8 cellular contexts compared by ENCODE assay signal in the genomic region with DNA sequence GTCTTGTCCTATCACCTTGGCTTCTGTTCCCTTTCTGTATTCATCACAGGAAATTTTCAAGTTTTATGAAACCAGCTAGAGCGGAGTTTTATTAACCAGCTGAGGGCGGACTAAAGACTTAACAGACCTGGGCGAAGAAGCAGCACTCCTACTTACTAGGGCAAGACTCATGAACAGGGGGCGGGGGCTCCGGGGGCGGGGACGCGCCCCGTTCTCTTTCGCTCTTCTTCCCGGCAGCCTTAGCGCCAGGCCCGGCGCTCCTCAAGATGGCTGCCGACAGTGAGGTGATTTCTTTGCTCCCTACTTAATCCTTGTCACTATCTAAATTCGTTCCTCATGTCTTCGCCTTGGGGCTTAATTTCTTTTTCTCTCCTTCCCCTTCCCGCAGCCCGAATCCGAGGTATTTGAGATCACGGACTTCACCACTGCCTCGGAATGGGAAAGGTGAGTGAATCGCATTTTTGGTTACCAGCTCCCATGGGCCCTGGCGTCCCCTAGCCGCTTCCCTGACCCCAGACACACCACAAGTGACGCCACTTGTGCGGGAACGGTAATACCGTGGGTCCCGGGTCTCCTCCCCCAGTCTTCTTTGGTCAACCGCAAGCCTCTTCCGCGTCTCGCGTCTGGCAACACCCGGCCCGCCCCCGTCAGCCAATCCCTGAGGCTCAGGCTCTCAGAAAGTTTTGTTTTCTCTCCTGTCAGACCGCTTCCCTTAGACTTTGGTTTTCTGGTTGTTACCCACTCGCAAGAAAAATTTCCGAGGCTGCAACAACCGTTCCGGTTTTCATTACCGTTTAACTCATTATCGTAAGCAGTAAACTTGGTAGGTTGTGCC. TPM values are rescaled to one million over a fixed set of nuclear protein-coding genes. Genes with fewer than 3 reads are reported as not detected.
DNase-seq lines count a peak whose midpoint lies in the region; ATAC-seq, FAIRE-seq and TF ChIP-seq lines count a peak whose summit lies in the region.

A gene (plus strand): TSS at position 251 of the 835 bp plus-strand sequence. CDS start 16 bp downstream, at position 267.

- H3K36me3 ChIP-seq in Caco-2 (ENCODE audit: control insufficient read depth, insufficient read depth, low read length) (no peaks in the 10 kb centered on the region; the same call in 1 of the 2 replicates), OCI-LY1 (ENCODE audit: insufficient read depth, low read length) (peaks cover 15% of the 10 kb centered on the region), endothelial cell of umbilical vein (ENCODE audit: control insufficient read depth in 2 of 2, extremely low read depth in 1 of 2, insufficient read depth in 2 of 2, low read length in 2 of 2) (no peaks in the 10 kb centered on the region)

- H3K9me1 ChIP-seq in endothelial cell of umbilical vein (replicated peaks; ENCODE audit: control insufficient read depth, extremely low read depth, insufficient read depth, low read length), result no peaks in the 10 kb centered on the region

- H3K27me3 ChIP-seq in Caco-2 (replicated peaks; ENCODE audit: control insufficient read depth, insufficient read depth, low read length) (no peaks in the 10 kb centered on the region), OCI-LY1 (ENCODE audit: insufficient read depth, low read length) (no peaks in the 10 kb centered on the region), endothelial cell of umbilical vein (ENCODE audit: control insufficient read depth in 2 of 2, insufficient read depth in 2 of 2, low read length in 2 of 2) (peaks cover 0 to 3% of the 10 kb centered on the region in 2 experiments)

- TSS peak; percentile 91 for BruUV-seq in Caco-2 (replicated peaks; lab: Mats Ljungman, UMichigan)
- TSS peak; percentile 66 for BruUV-seq in endothelial cell of umbilical vein (replicated peaks; lab: Mats Ljungman, UMichigan)

- H3K4me3 ChIP-seq in Caco-2 (ENCODE audit: low read depth, low read length) (peak within 1 kb of the TSS; percentile 72), OCI-LY1 (ENCODE audit: low read depth, low read length, poor library complexity, severe bottlenecking) (peak within 1 kb of the TSS; percentile 87), endothelial cell of umbilical vein (replicated peaks in 1 of 3; ENCODE audit: insufficient read depth in 1 of 3, low read depth in 1 of 3, low read length in 3 of 3) (peak within 1 kb of the TSS; percentile 54 to 99 (median 87))

- H3K27ac ChIP-seq in OCI-LY1 (ENCODE audit: low read depth, low read length, poor library complexity, severe bottlenecking), result peak within 1 kb of the TSS; percentile 88
- peak within 1 kb of the TSS; percentile 83 for H3K27ac ChIP-seq in endothelial cell of umbilical vein (ENCODE audit: insufficient read depth, low read depth, low read length)

- peak within 1 kb of the TSS; percentile 97 for H2AFZ ChIP-seq in OCI-LY1 (ENCODE audit: low read length)
- peak within 1 kb of the TSS; percentile 88 for H2AFZ ChIP-seq in endothelial cell of umbilical vein (ENCODE audit: low read depth, low read length)

- no peaks in the 10 kb centered on the region for H3K9me2 ChIP-seq in OCI-LY1 (ENCODE audit: low read depth, low read length)

- H3K4me3 Mint-ChIP-seq in Caco-2 (ENCODE audit: unreplicated experiment), result peak within 1 kb of the TSS; percentile 99

- FAIRE-seq in HTR-8/SVneo (lab: Jason Lieb, UNC), result peak; percentile 36
- FAIRE-seq in endothelial cell of umbilical vein (lab: Jason Lieb, UNC), result peak; percentile 81

- H3K9ac ChIP-seq in OCI-LY1 (ENCODE audit: low read length), result peak within 1 kb of the TSS; percentile 94
- H3K9ac ChIP-seq in endothelial cell of umbilical vein (replicated peaks; ENCODE audit: extremely low read depth, insufficient read depth, low read length), result peak within 1 kb of the TSS; percentile 96

- H3K9me3 ChIP-seq in Caco-2 (no peaks in the 10 kb centered on the region), OCI-LY1 (ENCODE audit: low read length) (no peaks in the 10 kb centered on the region), endothelial cell of umbilical vein (replicated peaks; ENCODE audit: control insufficient read depth, insufficient read depth, low read length) (no peaks in the 10 kb centered on the region)

- H3K27me3 Mint-ChIP-seq in Caco-2 (ENCODE audit: insufficient read depth, unreplicated experiment), result no peaks in the 10 kb centered on the region

- peaks cover 23% of the 10 kb centered on the region for H3K36me3 Mint-ChIP-seq in Caco-2 (ENCODE audit: insufficient read depth, unreplicated experiment)

- POLR2A ChIA-PET in Caco-2 (lab: Charles Lee), result no interaction called here
- POLR2A ChIA-PET in endothelial cell of umbilical vein (lab: Charles Lee), result interaction anchor here (0.6 to 0.7 kb wide), 2 partner anchors 96 to 643 kb away, joined by 3 read pairs; no protein-coding TSS in a partner anchor

- peak; percentile 95 for TF ChIP-seq POLR2A in endothelial cell of umbilical vein (IDR thresholded peaks at IDR 0.05; ENCODE audit: low read depth, low read length)

- intact Hi-C loops in Caco-2 (cut with micrococcal nuclease; ENCODE audit: unreplicated experiment) (loop anchor here (2.0 kb wide), 1 partner anchor 39 kb away; no protein-coding TSS in a partner anchor), endothelial cell of umbilical vein (cut with micrococcal nuclease) (loop anchor here (2.0 to 5.0 kb wide), 3 partner anchors 133 to 479 kb away; a partner anchor contains a TSS)

- H3K27ac Mint-ChIP-seq in Caco-2 (ENCODE audit: unreplicated experiment), result peak within 1 kb of the TSS; percentile 100

- TF ChIP-seq CTCF in Caco-2 (IDR thresholded peaks at IDR 0.05; ENCODE audit: insufficient read depth in 1 of 2, low read depth in 1 of 2, low read length in 1 of 2, severe bottlenecking in 1 of 2, unreplicated experiment in 1 of 2) (no peak), OCI-LY1 (IDR thresholded peaks at IDR 0.05; ENCODE audit: low read length) (no peak; the same call in 1 of the 2 replicates), endothelial cell of umbilical vein (IDR thresholded peaks at IDR 0.05; ENCODE audit: extremely low read depth in 1 of 2, insufficient read depth in 1 of 2, low read depth in 1 of 2, low read length in 2 of 2) (no peak)

- peaks cover 28% of the 10 kb centered on the region for H3K4me1 Mint-ChIP-seq in Caco-2 (ENCODE audit: low read depth, unreplicated experiment)

- H3K9me3 Mint-ChIP-seq in Caco-2 (ENCODE audit: unreplicated experiment), result no peaks in the 10 kb centered on the region

- peak within 1 kb of the TSS; percentile 98 for H3K4me2 ChIP-seq in OCI-LY1 (ENCODE audit: low read length)
- peak within 1 kb of the TSS; percentile 93 for H3K4me2 ChIP-seq in endothelial cell of umbilical vein (ENCODE audit: insufficient read depth, low read length)

- ATAC-seq in GM21381 (IDR thresholded peaks at IDR 0.05; ENCODE audit: unreplicated experiment), result peak; percentile 75

- DNase-seq in Caco-2 (peak; percentile 73 to 81), HTR-8/SVneo (ENCODE audit: insufficient read length, low spot score) (peak; percentile 87), endothelial cell of umbilical vein (ENCODE audit: low read depth, low spot score) (peak; percentile 90), midbrain (lab: John Stamatoyannopoulos, UW) (peak; percentile 79)
- DNase-seq in activated CD8-positive, alpha-beta memory T cell treated with anti-CD3 and anti-CD28 coated beads, Interleukin-2, amount 50 U/mL, for 4 hours, result peak; percentile 90
- peak; percentile 89 to 92 for DNase-seq in stimulated activated CD8-positive, alpha-beta memory T cell treated with anti-CD3 and anti-CD28 coated beads, Interleukin-15, amount 100 ng/mL, for 48 hours (ENCODE audit: low read depth in 2 of 2)

- H4K20me1 ChIP-seq in OCI-LY1 (ENCODE audit: insufficient read depth, low read length) (no peaks in the 10 kb centered on the region), endothelial cell of umbilical vein (replicated peaks; ENCODE audit: control insufficient read depth, extremely low read depth, insufficient read depth, low read length) (no peaks in the 10 kb centered on the region)

- dilution Hi-C loops in endothelial cell of umbilical vein (cut with MboI; ENCODE audit: extremely low pct_ligation_motif_present, low sequenced_read_pairs), result no loop called here

- peaks cover 47% of the 10 kb centered on the region for H3K79me2 ChIP-seq in OCI-LY1 (ENCODE audit: insufficient read depth, low read length)
- H3K79me2 ChIP-seq in endothelial cell of umbilical vein (ENCODE audit: control insufficient read depth, insufficient read depth, low read length), result peaks cover 49% of the 10 kb centered on the region

- CTCF ChIA-PET in Caco-2 (lab: Charles Lee), result no interaction called here
- CTCF ChIA-PET in endothelial cell of umbilical vein (lab: Charles Lee), result interaction anchor here (0.7 to 1.5 kb wide), 3 partner anchors 34 to 657 kb away, joined by 3 to 5 read pairs (median 4); no protein-coding TSS in a partner anchor

- H3K4me1 ChIP-seq in Caco-2 (peaks cover 5% of the 10 kb centered on the region; the same call in 1 of the 2 replicates), OCI-LY1 (ENCODE audit: insufficient read depth, low read length, severe bottlenecking) (peaks cover 31% of the 10 kb centered on the region), endothelial cell of umbilical vein (ENCODE audit: control insufficient read depth, extremely low read depth, insufficient read depth, low read length) (peaks cover 30% of the 10 kb centered on the region)

- H3F3A ChIP-seq in OCI-LY1 (ENCODE audit: insufficient read depth, low read length), result no peaks in the 10 kb centered on the region

TF ChIP-seq in endothelial cell of umbilical vein, 7 proteins besides CTCF, POLR2A, EP300 and RAD21:
- TF ChIP-seq POLR2AphosphoS5 (IDR thresholded peaks at IDR 0.05; ENCODE audit: insufficient read depth, low read depth, low read length), result peak; percentile 88
- TF ChIP-seq GATA2 (IDR thresholded peaks at IDR 0.05; ENCODE audit: insufficient read depth, insufficient read length, low read depth, low read length), result no peak
TF ChIP-seq in endothelial cell of umbilical vein: peak in this region for 1.

RNA-seq across cellular contexts. Expression of the gene that starts here (rescaled TPM):
- 41.5 and 43.1 TPM in 2 replicates for total RNA-seq in Caco-2 (2022)
- 37.2 and 39.5 TPM in 2 replicates for total RNA-seq in endothelial cell of umbilical vein
- polyA plus RNA-seq in endothelial cell of umbilical vein, result 11.0 and 14.9 TPM in 2 replicates
- 15.2 and 15.3 TPM in 2 replicates for polyA plus RNA-seq in endothelial cell of umbilical vein (2011; cell fraction: cytosol; rRNA removed)
- 24.1 and 28.9 TPM in 2 replicates for polyA plus RNA-seq in endothelial cell of umbilical vein (2011; cell fraction: nucleus; rRNA removed)
- 36.6 and 40.7 TPM in 2 replicates for polyA plus RNA-seq in endothelial cell of umbilical vein (2012)
- polyA minus RNA-seq in endothelial cell of umbilical vein, result 31.8 and 32.6 TPM in 2 replicates
- 12.8 TPM for polyA minus RNA-seq in endothelial cell of umbilical vein (2011; cell fraction: cytosol; rRNA and poly(A)+ RNA removed)
- 35.6 and 59.8 TPM in 2 replicates for polyA minus RNA-seq in endothelial cell of umbilical vein (2011; cell fraction: nucleus; rRNA and poly(A)+ RNA removed)

Comparison
In these comparisons a context has a peak if more than half of its experiments do, and no peak if none do; other contexts are left out.
1. Peak in every context shown above with its lines: DNase-seq, ATAC-seq, H3K4me3 ChIP-seq and H3K27ac ChIP-seq.